ENCODE assay signal across 1 cellular context in the genomic region with DNA sequence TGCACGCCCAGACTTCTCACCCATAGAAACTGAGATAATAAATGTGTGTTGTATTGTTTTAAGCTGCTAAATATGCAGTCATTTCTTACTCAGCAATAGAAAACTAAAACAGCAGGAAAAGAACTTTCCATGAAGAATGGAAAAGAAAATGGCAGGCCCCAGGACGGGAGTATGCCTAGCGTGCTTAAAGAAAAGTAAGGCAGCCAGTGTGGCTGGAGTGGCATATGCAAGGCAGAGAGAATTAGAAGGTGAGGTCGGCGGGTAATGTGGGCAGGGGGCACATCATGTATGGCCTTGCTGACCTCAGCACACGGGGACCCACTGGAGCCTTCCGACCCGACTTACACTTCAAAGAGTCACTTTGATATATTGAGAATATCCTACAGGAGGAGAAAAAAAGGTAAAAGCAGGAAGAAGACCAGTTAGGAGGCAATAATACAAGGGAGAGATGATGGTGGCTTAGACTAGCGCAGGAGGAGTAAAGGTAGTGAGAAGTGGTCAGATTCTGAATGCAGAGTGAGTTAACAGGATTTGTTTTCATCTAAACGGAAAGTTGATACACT.
TF ChIP-seq lines count a peak whose summit lies in the region.

No MANE protein-coding gene starts in this region.

TF ChIP-seq in endothelial cell of umbilical vein, 7 proteins besides CTCF, POLR2A, EP300 and RAD21:
- TF ChIP-seq, protein P1, sequence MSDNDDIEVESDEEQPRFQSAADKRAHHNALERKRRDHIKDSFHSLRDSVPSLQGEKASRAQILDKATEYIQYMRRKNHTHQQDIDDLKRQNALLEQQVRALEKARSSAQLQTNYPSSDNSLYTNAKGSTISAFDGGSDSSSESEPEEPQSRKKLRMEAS (IDR thresholded peaks at IDR 0.05; ENCODE audit: insufficient read depth, insufficient read length): no peak
- TF ChIP-seq FOS (IDR thresholded peaks at IDR 0.05; ENCODE audit: borderline replicate concordance, insufficient read depth, low read length) (no peak), POLR2AphosphoS5 (IDR thresholded peaks at IDR 0.05; ENCODE audit: insufficient read depth, low read depth, low read length) (no peak), GATA2 (IDR thresholded peaks at IDR 0.05; ENCODE audit: insufficient read depth, insufficient read length, low read depth, low read length) (no peak), EZH2 (IDR thresholded peaks at IDR 0.05; ENCODE audit: borderline replicate concordance, low read depth, low read length, severe bottlenecking) (no peak), JUN (IDR thresholded peaks at IDR 0.05; ENCODE audit: borderline replicate concordance, insufficient read depth, insufficient read length, low read depth) (no peak)
TF ChIP-seq in endothelial cell of umbilical vein: peak in this region for 0.
